2 cellular contexts compared by ENCODE assay signal in the genomic region with DNA sequence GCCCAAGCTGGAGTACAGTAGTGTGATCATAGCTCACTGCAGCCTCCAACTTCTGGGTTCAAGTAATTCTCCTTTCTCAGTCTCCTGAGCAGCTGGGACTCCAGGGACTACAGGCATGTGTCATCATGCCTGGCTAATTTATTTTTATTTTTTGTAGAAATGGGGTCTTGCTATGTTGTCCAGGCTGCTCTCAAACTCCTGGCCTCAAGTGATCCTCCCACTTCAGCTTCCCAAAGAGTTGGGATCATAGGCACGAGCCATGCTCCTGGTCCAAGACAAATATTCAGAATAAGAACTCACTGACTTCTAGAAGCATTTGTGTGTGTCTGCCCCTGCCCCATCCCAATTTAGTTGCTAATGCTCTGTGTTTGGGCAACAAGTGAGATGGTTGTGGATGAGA.
TF ChIP-seq lines count a peak whose summit lies in the region.

No MANE protein-coding gene starts in this region.

TF ChIP-seq in K562, 482 proteins besides CTCF, POLR2A, EP300 and RAD21 (continued from another document):
- TF ChIP-seq FOXK2 (conservative IDR thresholded peaks at IDR 0.05 in 1 of 2, IDR thresholded peaks at IDR 0.05 in 1 of 2; ENCODE audit: low read depth in 2 of 2) (no peak), ZNF12 (CRISPR knock-in tag; IDR thresholded peaks at IDR 0.05) (no peak)

TF ChIP-seq in GM12891, 5 proteins besides CTCF, POLR2A, EP300 and RAD21 (continued from another document):
- TF ChIP-seq PAX5 (IDR thresholded peaks at IDR 0.05; ENCODE audit: insufficient read depth, low read length, severe bottlenecking): no peak
- no peak for TF ChIP-seq POLR2AphosphoS5 (IDR thresholded peaks at IDR 0.05; ENCODE audit: low read depth, low read length)
